ENCODE assay signal across 9 cellular contexts in the genomic region with DNA sequence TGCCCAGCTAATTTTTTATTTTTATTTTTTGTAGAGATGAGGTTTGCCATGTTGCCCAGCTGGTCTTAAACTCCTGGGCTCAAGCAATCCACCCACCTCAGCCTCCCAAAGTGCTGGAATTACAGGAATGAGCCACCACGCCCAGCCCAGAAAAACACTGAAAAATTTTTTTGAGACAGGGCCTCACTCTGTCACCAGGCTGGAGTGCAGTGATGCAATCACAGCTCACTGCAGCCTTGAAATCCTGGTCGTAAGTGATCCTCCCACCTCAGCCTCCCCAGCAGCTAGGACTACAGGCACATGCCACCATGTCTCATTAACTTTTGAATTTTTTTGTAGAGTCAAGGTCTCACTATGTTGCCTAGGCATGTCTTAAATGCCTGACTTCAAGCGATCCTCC. TPM values are rescaled to one million over a fixed set of nuclear protein-coding genes. Genes with fewer than 3 reads are reported as not detected.
DNase-seq lines count a peak whose midpoint lies in the region; ATAC-seq and TF ChIP-seq lines count a peak whose summit lies in the region.
"Not testable (repeated sequence)": the region's sequence is repeated elsewhere in the genome, so short reads cannot be mapped to it uniquely, and the experiment has no call there.
"Had no signal": no experiment of that assay in that cellular context is flagged by ENCODE, and none has a peak within 500 bp of the region (broad histone marks: within the 10 kb centered on the region; RNA-seq: fewer than 3 reads in every experiment).

No MANE protein-coding gene starts in this region.

- CTCF ChIA-PET in HCT116 (lab: Charles Lee) = interaction anchor here (1.2 to 1.5 kb wide), 3 partner anchors 10 to 200 kb away, joined by 5 to 6 read pairs (median 5); no protein-coding TSS in a partner anchor

- H3K4me2 ChIP-seq in BLaER1 = peak overlapping the region; percentile 97
- peak overlapping the region; percentile 26; the same call in 1 of the 2 replicates for H3K4me2 ChIP-seq in HCT116 (ENCODE audit: low read length)

- H3K9ac ChIP-seq in BLaER1; HCT116 (ENCODE audit: low read length): not testable (repeated sequence)

- TF ChIP-seq CTCF in HCT116 (IDR thresholded peaks at IDR 0.05 in 2 of 3, conservative IDR thresholded peaks at IDR 0.05 in 1 of 3; ENCODE audit: borderline replicate concordance in 1 of 3, insufficient read depth in 1 of 3, low read depth in 2 of 3, low read length in 2 of 3); endothelial cell (IDR thresholded peaks at IDR 0.05; ENCODE audit: unreplicated experiment); heart right ventricle (IDR thresholded peaks at IDR 0.05); psoas muscle (IDR thresholded peaks at IDR 0.05): not testable (repeated sequence)

- POLR2A ChIA-PET in HCT116 (lab: Charles Lee) = interaction anchor here (0.7 kb wide), 1 partner anchor 271 kb away, joined by 3 read pairs; no protein-coding TSS in a partner anchor

- H3K9me3 ChIP-seq in BLaER1; HCT116 (ENCODE audit: control insufficient read depth in 1 of 2, insufficient read depth in 1 of 2, low read depth in 1 of 2, low read length in 2 of 2); SJSA1 (replicated peaks); heart right ventricle; psoas muscle: not testable (repeated sequence)

- not testable (repeated sequence) for H4K20me1 ChIP-seq in BLaER1; HCT116 (ENCODE audit: insufficient read depth)

- peaks cover 20% of the 10 kb centered on the region for H3K4me1 Mint-ChIP-seq in endothelial cell (ENCODE audit: unreplicated experiment)

- not testable (repeated sequence) for H3K4me3 Mint-ChIP-seq in endothelial cell (ENCODE audit: unreplicated experiment)

- peaks cover 17% of the 10 kb centered on the region for H3K36me3 ChIP-seq in BLaER1
- not testable (repeated sequence) for H3K36me3 ChIP-seq in HCT116 (ENCODE audit: control insufficient read depth in 1 of 2, insufficient read depth in 2 of 2, low read length in 2 of 2)
- peaks cover 80% of the 10 kb centered on the region for H3K36me3 ChIP-seq in SJSA1
- peaks cover 0 to 34% (median 15%) of the 10 kb centered on the region in 9 donors for H3K36me3 ChIP-seq in heart right ventricle
- peaks cover 10 to 32% of the 10 kb centered on the region in 2 donors for H3K36me3 ChIP-seq in psoas muscle (ENCODE audit: insufficient read depth in 1 of 2, low read depth in 1 of 2)

- H3K27me3 Mint-ChIP-seq in endothelial cell (ENCODE audit: unreplicated experiment) = peaks cover 10% of the 10 kb centered on the region

- H3K9me2 ChIP-seq in HCT116 (ENCODE audit: insufficient read depth) = not testable (repeated sequence)

- peak; percentile 35 for ATAC-seq in HCT116
- ATAC-seq in heart right ventricle, psoas muscle: not testable (repeated sequence)

- H2AFZ ChIP-seq in HCT116 (ENCODE audit: low read depth, low read length, poor library complexity, severe bottlenecking) = not testable (repeated sequence)

- not testable (repeated sequence) for H3K9me3 Mint-ChIP-seq in endothelial cell (ENCODE audit: unreplicated experiment)

- WGBS in heart right ventricle, 2 donors = 96% methylated on average over 3 of the region's 3 CpGs
- WGBS in psoas muscle, 3 donors = 92 to 95% (median 94%) methylated on average over 3 of the region's 3 CpGs

- H3K27ac Mint-ChIP-seq in endothelial cell (ENCODE audit: unreplicated experiment) = peak overlapping the region; percentile 64

- not testable (repeated sequence) for H3K27me3 ChIP-seq in BLaER1; HCT116 (ENCODE audit: insufficient read depth, low read length); SJSA1 (replicated peaks); heart right ventricle; psoas muscle (ENCODE audit: insufficient read depth in 3 of 3, low read length in 2 of 3)

- not testable (repeated sequence) for TF ChIP-seq RAD21 in HCT116 (IDR thresholded peaks at IDR 0.05; ENCODE audit: low read depth)

- not testable (repeated sequence) for DNase-seq in HCT116 (ENCODE audit: low read depth, low spot score); endothelial cell (ENCODE audit: low spot score); heart right ventricle; psoas muscle
- DNase-seq in NCI-H226 (peak; percentile 53), SJSA1 (ENCODE audit: low read depth in 1 of 2, low spot score in 2 of 2) (peak in 1 of 2 experiments; percentile 35)

- not testable (repeated sequence) for H3K79me2 ChIP-seq in HCT116 (ENCODE audit: insufficient read depth, low read length)

- peaks cover 15% of the 10 kb centered on the region for H3K36me3 Mint-ChIP-seq in endothelial cell (ENCODE audit: low read depth, unreplicated experiment)

- H3K4me3 ChIP-seq in BLaER1; HCT116 (replicated peaks in 1 of 2; ENCODE audit: low read depth in 1 of 2, low read length in 2 of 2); SJSA1; heart right ventricle; psoas muscle: not testable (repeated sequence)

- H3K27ac ChIP-seq in BLaER1 (peak overlapping the region; percentile 6; the same call in 1 of the 2 replicates), SJSA1 (peak overlapping the region; percentile 40; the same call in 1 of the 2 replicates), heart right ventricle (peak overlapping the region in 8 of 10 donors; percentile 57 to 81 (median 72)), psoas muscle (peak overlapping the region; percentile 60)
- H3K27ac ChIP-seq in HCT116 (ENCODE audit: low read depth, low read length) = not testable (repeated sequence)

- H3K4me1 ChIP-seq in BLaER1 (peaks cover 73% of the 10 kb centered on the region), HCT116 (ENCODE audit: control insufficient read depth in 1 of 2, insufficient read depth in 2 of 2, low read length in 2 of 2) (peaks cover 7 to 13% of the 10 kb centered on the region in 2 experiments; a peak in 3 of 4 replicates), SJSA1 (replicated peaks) (peaks cover 22% of the 10 kb centered on the region), heart right ventricle (peaks cover 5 to 79% (median 61%) of the 10 kb centered on the region in 9 donors)
- not testable (repeated sequence) for H3K4me1 ChIP-seq in psoas muscle

- RAD21 ChIA-PET in HCT116 (lab: Charles Lee; ENCODE audit: low non-redundant PET in 1 of 2, low total read pairs in 2 of 2, uncharacterized antibody in 2 of 2, unreplicated experiment in 2 of 2) = not testable (repeated sequence)

- TF ChIP-seq POLR2A in HCT116 (IDR thresholded peaks at IDR 0.05; ENCODE audit: borderline replicate concordance, extremely low read depth, insufficient read depth, insufficient read length) = not testable (repeated sequence)

- intact Hi-C loops in HCT116 (cut with micrococcal nuclease); heart right ventricle (cut with DNase I); psoas muscle (cut with DNase I): not testable (repeated sequence)

- not testable (repeated sequence) for BruUV-seq in HCT116 (replicated peaks; lab: Mats Ljungman, UMichigan)

RNA-seq across cellular contexts. Expression of a gene that starts 9.1 kb away (rescaled TPM):
- 65.8 TPM for total RNA-seq in HCT116 (2021; ENCODE audit: unreplicated experiment)
- 59.1 and 69.4 TPM in 2 replicates for polyA plus RNA-seq in HCT116 (2012)
- total RNA-seq in SJSA1 (2014; rRNA removed; shearing (Covaris generic)) = 139 and 161 TPM in 2 replicates
- total RNA-seq in endothelial cell (ENCODE audit: unreplicated experiment) = 42.0 TPM
- 100 to 1,000 TPM in 1 of 10 donors, 10 to 100 TPM in 9; 54.9 to 119 (median 71.1) TPM for total RNA-seq in heart right ventricle
- polyA plus RNA-seq in heart right ventricle = 100 to 1,000 TPM; 119 to 217 TPM
- 100 to 1,000 TPM in 1 of 4 donors, 10 to 100 TPM in 3; 49.3 to 247 (median 57.9) TPM for total RNA-seq in psoas muscle
- polyA plus RNA-seq in psoas muscle = 100 to 1,000 TPM in 1 of 3 donors, 10 to 100 TPM in 2; 26.5 to 392 (median 50.9) TPM

RNA-seq across cellular contexts. Expression of a gene that starts 35.1 kb away (rescaled TPM):
- total RNA-seq in HCT116 (2021; ENCODE audit: unreplicated experiment) (18.1 TPM), endothelial cell (ENCODE audit: unreplicated experiment) (8.9 TPM), heart right ventricle (10 to 100 TPM in 3 of 10 donors, 1 to 10 TPM in 7; 3.7 to 11.1 (median 6.6) TPM), psoas muscle (1 to 10 TPM; 4.9 to 5.9 (median 4.9) TPM)
- polyA plus RNA-seq in HCT116 (2012) = 13.2 and 13.7 TPM in 2 replicates
- total RNA-seq in SJSA1 (2014; rRNA removed; shearing (Covaris generic)) = 1.8 and 3.0 TPM in 2 replicates
- polyA plus RNA-seq in heart right ventricle (1 to 10 TPM; 8.2 to 9.7 TPM), psoas muscle (1 to 10 TPM; 1.7 to 5.1 (median 3.5) TPM)
- total RNA-seq: CD8-positive, alpha-beta T cell had no signal

RNA-seq across cellular contexts. Expression of a gene that starts 54.2 kb away (rescaled TPM):
- 17.1 TPM for total RNA-seq in HCT116 (2021; ENCODE audit: unreplicated experiment)
- polyA plus RNA-seq in HCT116 (2012) = 17.3 and 18.8 TPM in 2 replicates
- total RNA-seq in SJSA1 (2014; rRNA removed; shearing (Covaris generic)) = 2.8 and 8.5 TPM in 2 replicates
- total RNA-seq in endothelial cell (ENCODE audit: unreplicated experiment) = 682 TPM
- 10 to 100 TPM; 15.1 to 37.0 (median 23.5) TPM for total RNA-seq in heart right ventricle
- 10 to 100 TPM; 12.2 to 31.6 TPM for polyA plus RNA-seq in heart right ventricle
- 1 to 10 TPM; 3.3 to 8.4 (median 6.0) TPM for total RNA-seq in psoas muscle
- polyA plus RNA-seq in psoas muscle = 1 to 10 TPM; 2.2 to 5.5 (median 3.6) TPM
- total RNA-seq: HT-29 had no signal

Comparison
In these comparisons a context has a peak if more than half of its experiments do, and no peak if none do; other contexts are left out.
1. RNA of a gene that starts 54.2 kb away (total RNA-seq): 682 TPM in endothelial cell (single experiment); 15.1 to 37.0 TPM in heart right ventricle, 17.1 TPM in HCT116 (single experiment), 2.8 to 8.5 TPM in SJSA1 and 3.3 to 8.4 TPM in psoas muscle; every median in the first group is over 10 times any median in the second.